Comparison of ENCODE assay signal across 1 cellular context in the genomic region with DNA sequence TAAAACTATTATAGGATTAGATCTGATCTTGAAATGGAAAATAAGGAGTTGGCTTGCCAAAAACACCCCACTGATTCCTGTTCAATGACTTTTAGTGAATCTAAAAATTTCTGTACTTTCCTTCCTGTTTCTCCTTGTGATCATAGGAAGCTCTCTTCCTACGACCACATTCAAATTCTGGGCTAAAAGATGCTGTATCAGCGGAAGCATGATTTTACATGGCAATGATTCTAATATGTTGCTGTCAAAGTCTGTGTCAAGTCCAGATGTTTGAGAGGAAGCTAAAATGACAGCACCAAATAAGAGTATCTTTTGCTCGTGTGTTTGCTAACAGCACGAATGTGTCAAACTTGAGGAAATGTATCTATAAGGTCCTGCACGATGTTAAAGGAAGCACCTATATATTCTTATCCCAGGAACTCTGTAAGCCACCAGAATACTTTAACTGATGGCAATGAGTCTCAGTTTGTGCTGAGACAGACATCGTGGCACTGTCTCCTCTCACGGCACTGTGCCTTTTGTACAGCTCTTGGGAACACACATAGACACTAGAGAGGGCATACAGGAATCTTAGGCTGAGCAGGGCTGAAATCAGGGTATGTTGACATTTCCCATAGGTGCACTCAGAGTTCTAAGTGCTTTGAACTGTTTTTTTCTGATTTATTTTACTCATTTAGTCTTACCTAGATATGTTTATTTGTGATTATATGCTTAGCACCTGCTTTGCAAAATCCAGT.
TF ChIP-seq lines count a peak whose summit lies in the region.

No MANE protein-coding gene starts in this region.

TF ChIP-seq in HepG2, 621 proteins besides CTCF, POLR2A, EP300 and RAD21 (continued from another document):
- TF ChIP-seq, protein P1, sequence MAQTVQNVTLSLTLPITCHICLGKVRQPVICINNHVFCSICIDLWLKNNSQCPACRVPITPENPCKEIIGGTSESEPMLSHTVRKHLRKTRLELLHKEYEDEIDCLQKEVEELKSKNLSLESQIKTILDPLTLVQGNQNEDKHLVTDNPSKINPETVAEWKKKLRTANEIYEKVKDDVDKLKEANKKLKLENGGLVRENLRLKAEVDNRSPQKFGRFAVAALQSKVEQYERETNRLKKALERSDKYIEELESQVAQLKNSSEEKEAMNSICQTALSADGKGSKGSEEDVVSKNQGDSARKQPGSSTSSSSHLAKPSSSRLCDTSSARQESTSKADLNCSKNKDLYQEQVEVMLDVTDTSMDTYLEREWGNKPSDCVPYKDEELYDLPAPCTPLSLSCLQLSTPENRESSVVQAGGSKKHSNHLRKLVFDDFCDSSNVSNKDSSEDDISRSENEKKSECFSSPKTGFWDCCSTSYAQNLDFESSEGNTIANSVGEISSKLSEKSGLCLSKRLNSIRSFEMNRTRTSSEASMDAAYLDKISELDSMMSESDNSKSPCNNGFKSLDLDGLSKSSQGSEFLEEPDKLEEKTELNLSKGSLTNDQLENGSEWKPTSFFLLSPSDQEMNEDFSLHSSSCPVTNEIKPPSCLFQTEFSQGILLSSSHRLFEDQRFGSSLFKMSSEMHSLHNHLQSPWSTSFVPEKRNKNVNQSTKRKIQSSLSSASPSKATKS (CRISPR knock-in tag; IDR thresholded peaks at IDR 0.05) = no peak
- TF ChIP-seq MAFF (IDR thresholded peaks at IDR 0.05; ENCODE audit: low read depth, low read length) = peak; percentile 43
